Comparison of ENCODE assay signal across 16 cellular contexts in the genomic region with DNA sequence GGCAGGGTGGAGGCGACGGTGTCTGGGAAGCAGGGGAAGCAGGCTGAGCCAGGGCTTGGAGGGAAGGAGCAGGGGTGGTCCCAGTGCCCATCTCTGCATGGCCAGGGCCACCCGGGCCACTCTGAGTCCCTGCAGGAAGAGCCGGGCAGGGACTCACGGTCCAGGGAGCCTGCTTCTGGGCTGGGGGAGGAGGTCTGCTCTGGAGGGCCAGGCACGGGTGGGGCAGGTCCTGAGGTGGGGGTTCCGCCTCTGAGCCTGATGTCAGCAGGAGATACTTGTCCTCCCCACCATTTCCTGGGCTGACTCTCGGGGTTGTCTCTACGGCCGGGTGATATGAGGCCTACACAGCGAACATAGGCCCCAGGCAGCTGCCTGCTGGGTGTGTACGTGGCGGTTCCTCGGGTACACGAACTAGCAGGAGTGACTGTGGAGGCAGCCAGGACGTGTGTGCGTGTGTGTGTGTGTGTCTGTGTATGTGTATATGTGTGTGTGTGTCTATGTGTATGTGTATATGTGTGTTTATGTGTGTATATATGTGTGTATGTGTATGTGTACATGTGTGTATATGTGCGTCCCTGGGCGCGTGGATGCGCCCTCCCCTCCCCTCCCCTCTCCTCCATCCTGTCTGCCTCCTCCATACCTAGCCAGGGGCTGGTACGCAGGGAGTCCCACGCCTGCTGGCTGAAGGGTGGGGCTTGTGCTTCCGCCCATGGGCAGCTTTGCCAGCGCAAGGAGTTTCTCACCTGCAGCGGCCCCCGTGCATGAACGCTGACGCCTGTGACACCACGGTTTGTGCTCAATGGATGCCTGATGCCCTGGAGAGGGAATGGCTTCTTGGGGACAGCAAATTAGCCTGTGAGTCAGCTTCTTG. TPM values are rescaled to one million over a fixed set of nuclear protein-coding genes. Genes with fewer than 3 reads are reported as not detected.
A peak's percentile ranks its signal among the peaks of the same experiment; 100 is the strongest.
DNase-seq lines count a peak whose midpoint lies in the region; FAIRE-seq and TF ChIP-seq lines count a peak whose summit lies in the region.
"Had no signal": no experiment of that assay in that cellular context is flagged by ENCODE, and none has a peak within 500 bp of the region (broad histone marks: within the 10 kb centered on the region; RNA-seq: fewer than 3 reads in every experiment).

No MANE protein-coding gene starts in this region.

- H2AFZ ChIP-seq in H1 (ENCODE audit: low read length) = no peak overlapping the region

- no peak overlapping the region for H3K23ac ChIP-seq in H1 (ENCODE audit: insufficient read length)

- H3K9me3 Mint-ChIP-seq in neural crest cell = peaks cover 6% of the 10 kb centered on the region
- H3K9me3 Mint-ChIP-seq in activated T-helper 2 cell treated with anti-CD3 and anti-CD28 coated beads, Interferon-gamma antibody, Interleukin-2, Interleukin-4, amounts not matched to agents 10 μg/mL and 5 μg/mL and 100 μg/mL, durations not matched to agents 14 hours and 24 hours and 36 hours = peaks cover 8% of the 10 kb centered on the region

- peak overlapping the region; percentile 67 for H3K27ac Mint-ChIP-seq in neural crest cell (ENCODE audit: unreplicated experiment)
- no peak overlapping the region for H3K27ac Mint-ChIP-seq in activated T-helper 2 cell treated with anti-CD3 and anti-CD28 coated beads, Interferon-gamma antibody, Interleukin-2, Interleukin-4, amounts not matched to agents 10 μg/mL and 5 μg/mL and 100 μg/mL, durations not matched to agents 14 hours and 24 hours and 36 hours

- no peaks in the 10 kb centered on the region for H3K23me2 ChIP-seq in H1 (ENCODE audit: low read depth, low read length)

- H3K27ac ChIP-seq in H1 (ENCODE audit: low read depth, low read length) (no peak overlapping the region), A673 (ENCODE audit: low read depth, low read length, poor library complexity, severe bottlenecking) (no peak overlapping the region)

- no peak for TF ChIP-seq POLR2A in GM12891 (IDR thresholded peaks at IDR 0.05; ENCODE audit: low read depth, low read length)
- no peak for TF ChIP-seq POLR2A in H1 (IDR thresholded peaks at IDR 0.05; ENCODE audit: control extremely low read depth in 1 of 2, low read depth in 2 of 2, low read length in 2 of 2)

- H3K79me1 ChIP-seq in H1 (ENCODE audit: low read depth, low read length) = no peaks in the 10 kb centered on the region

- H2BK15ac ChIP-seq in H1 (ENCODE audit: low read length) = peak overlapping the region; percentile 61; the same call in 1 of the 2 replicates

- no TSS peak for BruUV-seq in A673 (replicated peaks; lab: Mats Ljungman, UMichigan)

- FAIRE-seq in GM12891 (lab: Jason Lieb, UNC) = peak; percentile 68
- no peak for FAIRE-seq in H1 (lab: Jason Lieb, UNC)

- intact Hi-C loops in A673 (cut with micrococcal nuclease; ENCODE audit: unreplicated experiment) = no loop called here
- intact Hi-C loops in activated T-helper 2 cell treated with anti-CD3 and anti-CD28 coated beads, Interferon-gamma antibody, Interleukin-2, Interleukin-4, amounts not matched to agents 10 μg/mL and 5 μg/mL and 100 μg/mL, durations not matched to agents 14 hours and 24 hours and 36 hours (cut with micrococcal nuclease) = no loop called here

- 97% methylated on average over 23 of the region's 30 CpGs; no CpG with 5 or more reads in 1 of the 2 experiments for WGBS in H1 (ENCODE audit: extremely low coverage in 1 of 2, insufficient coverage in 1 of 2, insufficient read length in 1 of 2, insufficient replicate concordance in 2 of 2, low coverage in 1 of 2, low lambda C conversion rate in 2 of 2, missing lambda C conversion rate in 1 of 2), 2 experiments

- H2AK5ac ChIP-seq in H1 (ENCODE audit: low read depth, low read length) = 0 out of 2 replicates have a peak overlapping the region, but pooled peaks have one; percentile 39

- H3K18ac ChIP-seq in H1 (ENCODE audit: extremely low read depth, low read length) = no peak overlapping the region

- H3K36me3 ChIP-seq in H7 (replicated peaks; ENCODE audit: control insufficient read depth, insufficient read depth, low read length) (no peaks in the 10 kb centered on the region), H1 (ENCODE audit: control insufficient read depth in 2 of 4, insufficient read depth in 4 of 4, low read length in 3 of 4) (no peaks in the 10 kb centered on the region), A673 (ENCODE audit: insufficient read depth, low read length, poor library complexity, severe bottlenecking) (peaks cover 13% of the 10 kb centered on the region)

- DNase-seq in GM12891 (ENCODE audit: insufficient read length, low spot score) (no peak), H7 (peak; percentile 28), H1 (ENCODE audit: low read depth in 1 of 2, low spot score in 2 of 2) (no peak), neural crest cell (ENCODE audit: low read depth, low spot score) (no peak), A673 (ENCODE audit: low spot score) (no peak), superior temporal gyrus (ENCODE audit: extremely low spot score) (no peak)
- DNase-seq in activated T-helper 2 cell treated with anti-CD3 and anti-CD28 coated beads, Interferon-gamma antibody, Interleukin-2, Interleukin-4, amounts not matched to agents 10 μg/mL and 5 μg/mL and 100 μg/mL, durations not matched to agents 14 hours and 24 hours and 36 hours (ENCODE audit: low spot score) = no peak
- DNase-seq: DMS79, KBM-7, NCI-H1105 treated with DMSO at 0.1 percent for 48 hours, NCI-H1694 treated with DMSO at 0.1 percent for 48 hours, NCI-H2227 treated with DMSO at 0.1 percent for 48 hours, NCI-H510A treated with DMSO at 0.1 percent for 48 hours, SHP77 treated with DMSO at 0.1 percent for 48 hours, SK-N-SH had no signal

- no peak overlapping the region for H3K9ac ChIP-seq in H1 (replicated peaks in 1 of 4; ENCODE audit: extremely low read depth in 1 of 4, low read depth in 3 of 4, low read length in 3 of 4)
- H3K9ac ChIP-seq: SK-N-SH had no signal

- TF ChIP-seq EP300 in H1 (IDR thresholded peaks at IDR 0.05; ENCODE audit: borderline replicate concordance in 1 of 2, low read depth in 2 of 2, low read length in 2 of 2) = no peak

- no peak overlapping the region for H2BK20ac ChIP-seq in H1 (ENCODE audit: low read length)

- H3K4me1 ChIP-seq in H1 (replicated peaks in 1 of 4; ENCODE audit: control insufficient read depth in 3 of 4, insufficient read depth in 4 of 4, low read length in 3 of 4) (peaks cover 0 to 9% (median 2%) of the 10 kb centered on the region in 4 experiments; a peak in 5 of 7 replicates), A673 (ENCODE audit: insufficient read depth, low read length, poor library complexity, severe bottlenecking) (no peaks in the 10 kb centered on the region)

- CTCF ChIA-PET in H1 (lab: Charles Lee; ENCODE audit: partially characterized antibody) (interaction anchor here (1.7 kb wide), 1 partner anchor 26 kb away, joined by 5 read pairs; no protein-coding TSS in a partner anchor), A673 (lab: Charles Lee) (no interaction called here)

- TF ChIP-seq RAD21 in H1 (IDR thresholded peaks at IDR 0.05 in 1 of 2, conservative IDR thresholded peaks at IDR 0.05 in 1 of 2; ENCODE audit: low read depth in 2 of 2, low read length in 2 of 2) = no peak

- H4K5ac ChIP-seq in H1 (ENCODE audit: insufficient read length, low read depth, low read length) = no peak overlapping the region

- no peak overlapping the region for H2BK120ac ChIP-seq in H1 (replicated peaks; ENCODE audit: low read depth, low read length)

- no peak overlapping the region for H3K4me2 ChIP-seq in H1 (ENCODE audit: insufficient read depth in 1 of 2, low read depth in 2 of 2, low read length in 2 of 2)
- H3K4me2 ChIP-seq: SK-N-SH had no signal

- H3K4ac ChIP-seq in H1 (replicated peaks; ENCODE audit: insufficient read length, low read depth, low read length) = no peak overlapping the region

- H3K56ac ChIP-seq in H1 (replicated peaks; ENCODE audit: insufficient read length, low read depth, low read length) = no peak overlapping the region

- no peak overlapping the region for H2BK5ac ChIP-seq in H1 (ENCODE audit: low read depth, low read length)

- no peak overlapping the region for H2BK12ac ChIP-seq in H1 (ENCODE audit: low read depth, low read length)

- no peaks in the 10 kb centered on the region for H3K9me3 ChIP-seq in H1 (ENCODE audit: insufficient read depth in 2 of 2, low read depth in 1 of 2, low read length in 1 of 2)
- peaks cover 10% of the 10 kb centered on the region for H3K9me3 ChIP-seq in A673 (ENCODE audit: low read depth, low read length, poor library complexity, severe bottlenecking)

- peak overlapping the region; percentile 51; the same call in 1 of the 2 replicates for H4K8ac ChIP-seq in H1 (ENCODE audit: extremely low read depth, insufficient read depth, low read length)

- no peak overlapping the region for H3K14ac ChIP-seq in H1 (ENCODE audit: insufficient read length)

- TF ChIP-seq CTCF in H1 (IDR thresholded peaks at IDR 0.05; ENCODE audit: control extremely low read depth in 1 of 3, insufficient read depth in 1 of 3, low read depth in 1 of 3, low read length in 3 of 3) = no peak
- TF ChIP-seq CTCF in neural crest cell (conservative IDR thresholded peaks at IDR 0.05) = no peak
- no peak for TF ChIP-seq CTCF in A673 (conservative IDR thresholded peaks at IDR 0.05; ENCODE audit: low read depth, low read length)

- H3K27me3 Mint-ChIP-seq in neural crest cell (ENCODE audit: low read depth) = no peaks in the 10 kb centered on the region
- no peaks in the 10 kb centered on the region for H3K27me3 Mint-ChIP-seq in activated T-helper 2 cell treated with anti-CD3 and anti-CD28 coated beads, Interferon-gamma antibody, Interleukin-2, Interleukin-4, amounts not matched to agents 10 μg/mL and 5 μg/mL and 100 μg/mL, durations not matched to agents 14 hours and 24 hours and 36 hours (ENCODE audit: low read depth)

- no peak overlapping the region for H4K91ac ChIP-seq in H1 (replicated peaks; ENCODE audit: insufficient read length, low read length)

- no peak overlapping the region for H3K4me3 Mint-ChIP-seq in neural crest cell
- no peak overlapping the region for H3K4me3 Mint-ChIP-seq in activated T-helper 2 cell treated with anti-CD3 and anti-CD28 coated beads, Interferon-gamma antibody, Interleukin-2, Interleukin-4, amounts not matched to agents 10 μg/mL and 5 μg/mL and 100 μg/mL, durations not matched to agents 14 hours and 24 hours and 36 hours (ENCODE audit: low read depth)
- H3K4me3 Mint-ChIP-seq: CD14-positive monocyte had no signal

- H3K36me3 Mint-ChIP-seq in neural crest cell (ENCODE audit: low read depth) = peaks cover 8% of the 10 kb centered on the region
- H3K36me3 Mint-ChIP-seq in activated T-helper 2 cell treated with anti-CD3 and anti-CD28 coated beads, Interferon-gamma antibody, Interleukin-2, Interleukin-4, amounts not matched to agents 10 μg/mL and 5 μg/mL and 100 μg/mL, durations not matched to agents 14 hours and 24 hours and 36 hours (ENCODE audit: low read depth) = peaks cover 3% of the 10 kb centered on the region

- H3K4me1 Mint-ChIP-seq in neural crest cell = peaks cover 4% of the 10 kb centered on the region
- no peaks in the 10 kb centered on the region for H3K4me1 Mint-ChIP-seq in activated T-helper 2 cell treated with anti-CD3 and anti-CD28 coated beads, Interferon-gamma antibody, Interleukin-2, Interleukin-4, amounts not matched to agents 10 μg/mL and 5 μg/mL and 100 μg/mL, durations not matched to agents 14 hours and 24 hours and 36 hours (ENCODE audit: low read depth)
- H3K4me1 Mint-ChIP-seq: CD14-positive monocyte had no signal

- POLR2A ChIA-PET in H1 (lab: Charles Lee; ENCODE audit: partially characterized antibody) = interaction anchor here (1.1 kb wide), 1 partner anchor 12 kb away, joined by 3 read pairs; no protein-coding TSS in a partner anchor
- POLR2A ChIA-PET in A673 (lab: Charles Lee; ENCODE audit: low non-redundant PET) = no interaction called here

- H4K20me1 ChIP-seq in H1 (replicated peaks in 1 of 2; ENCODE audit: control insufficient read depth in 1 of 2, insufficient read depth in 2 of 2, low read length in 2 of 2) = peaks cover 0 to 2% of the 10 kb centered on the region in 2 experiments

- H3K79me2 ChIP-seq in H1 (ENCODE audit: control insufficient read depth in 1 of 2, insufficient read depth in 2 of 2, low read length in 2 of 2) = no peaks in the 10 kb centered on the region

- H3K27me3 ChIP-seq in H7 (ENCODE audit: control insufficient read depth, insufficient read depth, low read length) (no peaks in the 10 kb centered on the region), H1 (replicated peaks in 1 of 4; ENCODE audit: control insufficient read depth in 3 of 4, extremely low read depth in 1 of 4, insufficient read depth in 3 of 4, low read length in 3 of 4) (no peaks in the 10 kb centered on the region), A673 (replicated peaks; ENCODE audit: insufficient read depth, low read depth, low read length, poor library complexity) (no peaks in the 10 kb centered on the region)

- H3K4me3 ChIP-seq in H7 (ENCODE audit: insufficient read depth, low read depth, low read length) = no peak overlapping the region
- H3K4me3 ChIP-seq in H1 (ENCODE audit: extremely low read depth in 1 of 4, insufficient read depth in 2 of 4, low read depth in 3 of 4, low read length in 4 of 4) = no peak overlapping the region
- H3K4me3 ChIP-seq in A673 (ENCODE audit: low read depth, low read length, poor library complexity, severe bottlenecking) = no peak overlapping the region

RNA-seq across cellular contexts. Expression of a gene that starts 30.4 kb away (rescaled TPM):
- polyA plus RNA-seq in GM12891 (2012; ENCODE audit: low read depth, missing spikeins) = 49.2 TPM
- 5.5 and 11.5 TPM in 2 replicates for total RNA-seq in H7 (2014; rRNA removed; shearing (Covaris generic))
- total RNA-seq in H1 (2021; fragmentation: NEBNext Ultra II Directional; extraction: Animal tissue kit (Norgen Biotek cat#: 25700)) = 10.0 and 12.1 TPM in 2 replicates
- polyA plus RNA-seq in H1 (2011; rRNA removed) = 5.8 and 6.5 TPM in 2 replicates
- polyA plus RNA-seq in H1 (2011; cell fraction: cytosol; rRNA removed) = 6.7 TPM
- polyA plus RNA-seq in H1 (2011; cell fraction: nucleus; rRNA removed) = 11.0 TPM
- polyA plus RNA-seq in H1 (2012, experiment 1 of 2) = 6.8 to 8.1 TPM (median 7.6 TPM) in 4 replicates
- 3.8 TPM for polyA plus RNA-seq in H1 (2012, experiment 2 of 2)
- polyA plus RNA-seq in H1 (2013, experiment 1 of 2) = 4.9 TPM
- polyA plus RNA-seq in H1 (2013, experiment 2 of 2) = 5.2 TPM
- 14.0 and 19.4 TPM in 2 replicates for polyA minus RNA-seq in H1 (2011; rRNA and poly(A)+ RNA removed)
- 4.9 TPM for polyA minus RNA-seq in H1 (2011; cell fraction: cytosol; rRNA and poly(A)+ RNA removed)
- polyA minus RNA-seq in H1 (2011; cell fraction: nucleus; rRNA and poly(A)+ RNA removed) = 10.2 TPM
- total RNA-seq in neural crest cell (25.8 and 29.4 TPM in 2 replicates), A673 (2021) (48.2 and 49.3 TPM in 2 replicates)
- total RNA-seq in activated T-helper 2 cell treated with anti-CD3 and anti-CD28 coated beads, Interferon-gamma antibody, Interleukin-2, Interleukin-4, amounts not matched to agents 10 μg/mL and 5 μg/mL and 100 μg/mL, durations not matched to agents 14 hours and 24 hours and 36 hours = 67.8 and 72.9 TPM in 2 replicates
